8 cellular contexts compared by ENCODE assay signal in genomic region chr12:92505373-92506340, GRCh38.
DNase-seq lines count a peak whose midpoint lies in the region; ATAC-seq, FAIRE-seq and TF ChIP-seq lines count a peak whose summit lies in the region.

No MANE protein-coding gene starts in this region.

- WGBS in K562 (ENCODE audit: insufficient coverage, low coverage, missing lambda C conversion rate) = 61% methylated on average over 9 of the region's 10 CpGs

- BruUV-seq in K562 (replicated peaks; lab: Mats Ljungman, UMichigan) = no TSS peak

- no peak overlapping the region for H3K4me2 ChIP-seq in K562 (ENCODE audit: insufficient read depth, low read length)

- TF ChIP-seq CTCF in K562 (IDR thresholded peaks at IDR 0.05 in 2 of 3, conservative IDR thresholded peaks at IDR 0.05 in 1 of 3; ENCODE audit: insufficient read depth in 2 of 3, low read depth in 1 of 3, low read length in 3 of 3) = no peak

- no peaks in the 10 kb centered on the region for H3K79me2 ChIP-seq in K562 (ENCODE audit: control insufficient read depth, insufficient read depth, low read length)

- CTCF ChIA-PET in K562 (lab: Yijun Ruan, JAX; ENCODE audit: low intra/inter-chr PET ratio) = interaction anchor here (0.6 kb wide), 1 partner anchor 919 kb away, joined by 3 read pairs; no protein-coding TSS in a partner anchor

- H3K9me3 ChIP-seq in SJCRH30 (replicated peaks) (no peaks in the 10 kb centered on the region), K562 (replicated peaks; ENCODE audit: control insufficient read depth, insufficient read depth, low read depth, low read length) (no peaks in the 10 kb centered on the region)

- H4K20me1 ChIP-seq in K562 (replicated peaks; ENCODE audit: control insufficient read depth, insufficient read depth, low read length) = no peaks in the 10 kb centered on the region

- no peak for TF ChIP-seq POLR2A in K562 (conservative IDR thresholded peaks at IDR 0.05)

- TF ChIP-seq RAD21 in K562 (CRISPR knock-in tag; conservative IDR thresholded peaks at IDR 0.05 in 1 of 2, IDR thresholded peaks at IDR 0.05 in 1 of 2) = no peak

- POLR2A ChIA-PET in K562 (lab: Yijun Ruan, JAX) = interaction anchor here (1.0 to 1.2 kb wide), 2 partner anchors 11 to 360 kb away, joined by 3 to 4 read pairs; partner anchors contain the start of gene BTG1

- FAIRE-seq in K562 (lab: Jason Lieb, UNC) = no peak

- H3K4me1 ChIP-seq in SJCRH30 (peaks cover 37% of the 10 kb centered on the region), K562 (replicated peaks in 1 of 2; ENCODE audit: control insufficient read depth in 2 of 2, insufficient read depth in 2 of 2, low read length in 2 of 2) (no peaks in the 10 kb centered on the region)

- intact Hi-C loops in K562 (cut with micrococcal nuclease) = no loop called here

- peak overlapping the region; percentile 81 for H2AFZ ChIP-seq in K562 (ENCODE audit: low read depth, low read length)

- H3K36me3 ChIP-seq in SJCRH30 (no peaks in the 10 kb centered on the region), K562 (ENCODE audit: control insufficient read depth, insufficient read depth, low read length) (no peaks in the 10 kb centered on the region)

- in situ Hi-C loops in K562 (cut with MboI) = no loop called here

- H3K27ac ChIP-seq in SJCRH30 (peak overlapping the region; percentile 97), K562 (ENCODE audit: extremely low read depth, low read depth, low read length) (no peak overlapping the region)

- ATAC-seq in GM21619 (IDR thresholded peaks at IDR 0.05; ENCODE audit: unreplicated experiment) (peak; percentile 29), K562 (no peak), HG02884 (IDR thresholded peaks at IDR 0.05; ENCODE audit: unreplicated experiment) (no peak)

- no peaks in the 10 kb centered on the region for H3K27me3 ChIP-seq in SJCRH30
- no peaks in the 10 kb centered on the region for H3K27me3 ChIP-seq in K562 (ENCODE audit: control insufficient read depth in 2 of 2, insufficient read depth in 2 of 2, low read length in 2 of 2)

- H3K4me3 ChIP-seq in SJCRH30 = peak overlapping the region; percentile 53
- no peak overlapping the region for H3K4me3 ChIP-seq in K562

- no peak overlapping the region for H3K9ac ChIP-seq in K562 (ENCODE audit: insufficient read depth in 1 of 2, low read depth in 2 of 2, low read length in 2 of 2)

- TF ChIP-seq EP300 in K562 (IDR thresholded peaks at IDR 0.05; ENCODE audit: low read length) = no peak

- H3K9me1 ChIP-seq in K562 (ENCODE audit: control insufficient read depth, insufficient read depth, low read length) = no peaks in the 10 kb centered on the region

- peak; percentile 81 for DNase-seq in CD1c-positive myeloid dendritic cell (ENCODE audit: extremely low spot score)
- peak; percentile 88 to 94 for DNase-seq in SJCRH30
- peak in 3 of 4 experiments; percentile 11 to 57 (median 23) for DNase-seq in K562 (ENCODE audit: extremely low read depth in 1 of 4, low spot score in 3 of 4)
- DNase-seq in left kidney (ENCODE audit: low read depth, low spot score) = peak; percentile 74
- peak; percentile 66 for DNase-seq in stimulated activated CD4-positive, alpha-beta T cell treated with anti-CD3 and anti-CD28 coated beads, Interleukin-1b, Interleukin-23, amount 100 ng/mL, for 48 hours
- DNase-seq in NCI-H510A treated with DMSO at 0.1 percent for 48 hours (lab: John Stamatoyannopoulos, UW) = no peak

TF ChIP-seq in K562, 482 proteins besides CTCF, POLR2A, EP300 and RAD21:
- TF ChIP-seq NR2C2 (CRISPR knock-in tag; IDR thresholded peaks at IDR 0.05) (no peak), NR2C2 (tag; IDR thresholded peaks at IDR 0.05) (peak; percentile 87), ZNF76 (CRISPR knock-in tag; IDR thresholded peaks at IDR 0.05; ENCODE audit: borderline replicate concordance) (no peak), HNRNPK (IDR thresholded peaks at IDR 0.05; ENCODE audit: low read depth, low read length, poor library complexity, severe bottlenecking) (peak; percentile 19), NR2C1 (IDR thresholded peaks at IDR 0.05) (peak; percentile 78), NR2C1 (tag; IDR thresholded peaks at IDR 0.05) (peak; percentile 76)
